2 cellular contexts compared by ENCODE assay signal in the genomic region with DNA sequence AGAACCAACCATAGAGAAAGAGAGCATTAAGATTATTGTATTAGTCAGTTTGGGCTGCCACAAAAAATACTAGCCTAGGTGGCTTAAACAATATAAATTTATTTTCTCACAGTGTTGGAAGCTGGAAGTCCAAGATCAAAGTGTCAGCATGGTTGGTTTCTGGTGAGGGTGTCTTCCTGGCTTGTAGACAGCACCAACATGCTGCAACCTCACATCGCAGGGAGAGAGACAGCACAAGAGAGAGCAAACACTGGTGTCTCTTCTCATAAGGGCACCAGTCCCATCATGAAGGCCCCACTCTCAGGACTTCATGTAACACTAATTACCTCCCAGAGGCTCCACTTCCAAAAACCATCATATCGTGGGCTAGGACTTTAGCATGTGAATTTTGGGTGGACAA.
TF ChIP-seq lines count a peak whose summit lies in the region.

No MANE protein-coding gene starts in this region.

TF ChIP-seq in H1, 55 proteins besides CTCF, POLR2A, EP300 and RAD21:
- TF ChIP-seq BRCA1 (IDR thresholded peaks at IDR 0.05; ENCODE audit: low read depth, low read length) (no peak), POU5F1 (IDR thresholded peaks at IDR 0.05; ENCODE audit: low read depth, low read length) (no peak), CBX8 (IDR thresholded peaks at IDR 0.05; ENCODE audit: borderline replicate concordance, low read depth, low read length) (no peak), CBX5 (IDR thresholded peaks at IDR 0.05; ENCODE audit: low read depth, low read length) (no peak), SRF (IDR thresholded peaks at IDR 0.05; ENCODE audit: low read depth, low read length) (no peak), EZH2 (IDR thresholded peaks at IDR 0.05; ENCODE audit: low read depth, low read length, severe bottlenecking) (no peak), ZNF274 (IDR thresholded peaks at IDR 0.05; ENCODE audit: borderline replicate concordance, extremely low read depth, low read length) (no peak), CEBPB (IDR thresholded peaks at IDR 0.05; ENCODE audit: low read depth, low read length) (no peak), MAFK (IDR thresholded peaks at IDR 0.05; ENCODE audit: low read depth, low read length) (no peak), RBBP5 (IDR thresholded peaks at IDR 0.05; ENCODE audit: borderline replicate concordance, low read depth, low read length) (no peak), TAF7 (optimal IDR thresholded peaks at IDR 0.05; ENCODE audit: borderline replicate concordance, low read depth, low read length) (no peak), RXRA (IDR thresholded peaks at IDR 0.05; ENCODE audit: insufficient read depth, low read depth, low read length) (no peak), BACH1 (IDR thresholded peaks at IDR 0.05; ENCODE audit: low read length) (no peak), NRF1 (IDR thresholded peaks at IDR 0.05; ENCODE audit: low read depth, low read length) (no peak), GABPA (IDR thresholded peaks at IDR 0.05; ENCODE audit: borderline replicate concordance, insufficient read depth, low read length) (no peak), NANOG (IDR thresholded peaks at IDR 0.05; ENCODE audit: insufficient read depth, low read depth, low read length, poor library complexity, severe bottlenecking) (no peak), EGR1 (IDR thresholded peaks at IDR 0.05; ENCODE audit: borderline replicate concordance, low read depth, low read length) (no peak)
- TF ChIP-seq, protein P1, sequence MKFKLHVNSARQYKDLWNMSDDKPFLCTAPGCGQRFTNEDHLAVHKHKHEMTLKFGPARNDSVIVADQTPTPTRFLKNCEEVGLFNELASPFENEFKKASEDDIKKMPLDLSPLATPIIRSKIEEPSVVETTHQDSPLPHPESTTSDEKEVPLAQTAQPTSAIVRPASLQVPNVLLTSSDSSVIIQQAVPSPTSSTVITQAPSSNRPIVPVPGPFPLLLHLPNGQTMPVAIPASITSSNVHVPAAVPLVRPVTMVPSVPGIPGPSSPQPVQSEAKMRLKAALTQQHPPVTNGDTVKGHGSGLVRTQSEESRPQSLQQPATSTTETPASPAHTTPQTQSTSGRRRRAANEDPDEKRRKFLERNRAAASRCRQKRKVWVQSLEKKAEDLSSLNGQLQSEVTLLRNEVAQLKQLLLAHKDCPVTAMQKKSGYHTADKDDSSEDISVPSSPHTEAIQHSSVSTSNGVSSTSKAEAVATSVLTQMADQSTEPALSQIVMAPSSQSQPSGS (IDR thresholded peaks at IDR 0.05; ENCODE audit: low read length), result no peak
- TF ChIP-seq, protein P2, sequence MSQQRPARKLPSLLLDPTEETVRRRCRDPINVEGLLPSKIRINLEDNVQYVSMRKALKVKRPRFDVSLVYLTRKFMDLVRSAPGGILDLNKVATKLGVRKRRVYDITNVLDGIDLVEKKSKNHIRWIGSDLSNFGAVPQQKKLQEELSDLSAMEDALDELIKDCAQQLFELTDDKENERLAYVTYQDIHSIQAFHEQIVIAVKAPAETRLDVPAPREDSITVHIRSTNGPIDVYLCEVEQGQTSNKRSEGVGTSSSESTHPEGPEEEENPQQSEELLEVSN (IDR thresholded peaks at IDR 0.05), result no peak
- TF ChIP-seq, protein P3, sequence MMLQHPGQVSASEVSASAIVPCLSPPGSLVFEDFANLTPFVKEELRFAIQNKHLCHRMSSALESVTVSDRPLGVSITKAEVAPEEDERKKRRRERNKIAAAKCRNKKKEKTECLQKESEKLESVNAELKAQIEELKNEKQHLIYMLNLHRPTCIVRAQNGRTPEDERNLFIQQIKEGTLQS (IDR thresholded peaks at IDR 0.05; ENCODE audit: insufficient read depth, low read depth, low read length), result no peak
TF ChIP-seq in H1: peak in this region for 0.

TF ChIP-seq in HepG2, 621 proteins besides CTCF, POLR2A, EP300 and RAD21:
- no peak for TF ChIP-seq STAG1 (CRISPR knock-in tag; IDR thresholded peaks at IDR 0.05)
- no peak for TF ChIP-seq SP1 (IDR thresholded peaks at IDR 0.05)
- TF ChIP-seq SP1 (CRISPR knock-in tag; IDR thresholded peaks at IDR 0.05), result no peak
- TF ChIP-seq, protein P4, sequence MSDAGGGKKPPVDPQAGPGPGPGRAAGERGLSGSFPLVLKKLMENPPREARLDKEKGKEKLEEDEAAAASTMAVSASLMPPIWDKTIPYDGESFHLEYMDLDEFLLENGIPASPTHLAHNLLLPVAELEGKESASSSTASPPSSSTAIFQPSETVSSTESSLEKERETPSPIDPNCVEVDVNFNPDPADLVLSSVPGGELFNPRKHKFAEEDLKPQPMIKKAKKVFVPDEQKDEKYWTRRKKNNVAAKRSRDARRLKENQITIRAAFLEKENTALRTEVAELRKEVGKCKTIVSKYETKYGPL (CRISPR knock-in tag; IDR thresholded peaks at IDR 0.05), result no peak
- no peak for TF ChIP-seq TEAD2 (CRISPR knock-in tag; IDR thresholded peaks at IDR 0.05)
- no peak for TF ChIP-seq EHMT2 (IDR thresholded peaks at IDR 0.05; ENCODE audit: borderline replicate concordance, low read depth, low read length)
- no peak for TF ChIP-seq MLLT10 (CRISPR knock-in tag; IDR thresholded peaks at IDR 0.05)
- 0 out of 2 replicates have a peak, but pooled peaks have one; percentile 8 for TF ChIP-seq RXRB (CRISPR knock-in tag; IDR thresholded peaks at IDR 0.05; ENCODE audit: borderline replicate concordance)
- TF ChIP-seq ZNF33A (CRISPR knock-in tag; IDR thresholded peaks at IDR 0.05; ENCODE audit: borderline replicate concordance), result no peak
- no peak for TF ChIP-seq ZNF766 (CRISPR knock-in tag; IDR thresholded peaks at IDR 0.05; ENCODE audit: borderline replicate concordance)
- TF ChIP-seq ZNF44 (CRISPR knock-in tag; IDR thresholded peaks at IDR 0.05), result no peak
- TF ChIP-seq, protein P5, sequence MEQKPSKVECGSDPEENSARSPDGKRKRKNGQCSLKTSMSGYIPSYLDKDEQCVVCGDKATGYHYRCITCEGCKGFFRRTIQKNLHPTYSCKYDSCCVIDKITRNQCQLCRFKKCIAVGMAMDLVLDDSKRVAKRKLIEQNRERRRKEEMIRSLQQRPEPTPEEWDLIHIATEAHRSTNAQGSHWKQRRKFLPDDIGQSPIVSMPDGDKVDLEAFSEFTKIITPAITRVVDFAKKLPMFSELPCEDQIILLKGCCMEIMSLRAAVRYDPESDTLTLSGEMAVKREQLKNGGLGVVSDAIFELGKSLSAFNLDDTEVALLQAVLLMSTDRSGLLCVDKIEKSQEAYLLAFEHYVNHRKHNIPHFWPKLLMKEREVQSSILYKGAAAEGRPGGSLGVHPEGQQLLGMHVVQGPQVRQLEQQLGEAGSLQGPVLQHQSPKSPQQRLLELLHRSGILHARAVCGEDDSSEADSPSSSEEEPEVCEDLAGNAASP (CRISPR knock-in tag; IDR thresholded peaks at IDR 0.05; ENCODE audit: borderline replicate concordance), result no peak
- no peak for TF ChIP-seq IRX3 (CRISPR knock-in tag; IDR thresholded peaks at IDR 0.05; ENCODE audit: borderline replicate concordance, low read depth)
- peak; percentile 77 for TF ChIP-seq ZNF292 (CRISPR knock-in tag; IDR thresholded peaks at IDR 0.05; ENCODE audit: borderline replicate concordance, low read depth)
- no peak for TF ChIP-seq ZFP62 (CRISPR knock-in tag; IDR thresholded peaks at IDR 0.05)
- TF ChIP-seq ZFX (CRISPR knock-in tag; IDR thresholded peaks at IDR 0.05; ENCODE audit: low read depth), result no peak
- TF ChIP-seq TAF1 (CRISPR knock-in tag; IDR thresholded peaks at IDR 0.05), result no peak
- TF ChIP-seq, protein P6, sequence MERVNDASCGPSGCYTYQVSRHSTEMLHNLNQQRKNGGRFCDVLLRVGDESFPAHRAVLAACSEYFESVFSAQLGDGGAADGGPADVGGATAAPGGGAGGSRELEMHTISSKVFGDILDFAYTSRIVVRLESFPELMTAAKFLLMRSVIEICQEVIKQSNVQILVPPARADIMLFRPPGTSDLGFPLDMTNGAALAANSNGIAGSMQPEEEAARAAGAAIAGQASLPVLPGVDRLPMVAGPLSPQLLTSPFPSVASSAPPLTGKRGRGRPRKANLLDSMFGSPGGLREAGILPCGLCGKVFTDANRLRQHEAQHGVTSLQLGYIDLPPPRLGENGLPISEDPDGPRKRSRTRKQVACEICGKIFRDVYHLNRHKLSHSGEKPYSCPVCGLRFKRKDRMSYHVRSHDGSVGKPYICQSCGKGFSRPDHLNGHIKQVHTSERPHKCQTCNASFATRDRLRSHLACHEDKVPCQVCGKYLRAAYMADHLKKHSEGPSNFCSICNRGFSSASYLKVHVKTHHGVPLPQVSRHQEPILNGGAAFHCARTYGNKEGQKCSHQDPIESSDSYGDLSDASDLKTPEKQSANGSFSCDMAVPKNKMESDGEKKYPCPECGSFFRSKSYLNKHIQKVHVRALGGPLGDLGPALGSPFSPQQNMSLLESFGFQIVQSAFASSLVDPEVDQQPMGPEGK (CRISPR knock-in tag; IDR thresholded peaks at IDR 0.05), result peak; percentile 13; the same call in 1 of the 2 replicates
- TF ChIP-seq NFATC3 (CRISPR knock-in tag; IDR thresholded peaks at IDR 0.05), result no peak
- no peak for TF ChIP-seq NONO (IDR thresholded peaks at IDR 0.05)
- 0 out of 2 replicates have a peak, but pooled peaks have one; percentile 8 for TF ChIP-seq NONO (CRISPR knock-in tag; conservative IDR thresholded peaks at IDR 0.05)
